17 cellular contexts compared by ENCODE assay signal in the genomic region with DNA sequence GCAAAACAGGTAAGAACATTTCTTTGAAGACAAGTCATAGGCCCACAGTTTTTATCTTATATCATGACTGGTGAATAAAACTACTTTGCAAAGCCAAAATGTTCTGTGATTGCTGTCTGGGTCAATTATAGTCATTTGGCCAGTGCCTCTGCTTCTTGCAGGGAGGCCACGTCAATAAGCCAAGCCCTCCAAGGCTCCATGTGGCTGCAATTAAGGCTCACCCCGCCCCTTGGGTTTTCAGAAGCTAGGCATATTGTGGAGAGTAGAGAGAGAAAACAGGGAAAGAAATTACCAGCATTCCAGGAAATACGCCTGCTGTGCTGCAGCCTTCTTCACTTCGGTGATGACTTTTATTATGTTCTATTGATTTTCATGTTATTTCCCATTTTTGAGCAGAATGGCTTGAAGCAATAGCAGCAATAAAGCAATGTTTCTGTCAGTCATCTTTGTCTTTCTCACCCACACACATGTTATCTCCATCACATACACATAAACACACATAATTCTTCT.
DNase-seq lines count a peak whose midpoint lies in the region; ATAC-seq and TF ChIP-seq lines count a peak whose summit lies in the region.
"Had no signal": no experiment of that assay in that cellular context is flagged by ENCODE, and none has a peak within 500 bp of the region (broad histone marks: within the 10 kb centered on the region; RNA-seq: fewer than 3 reads in every experiment).

No MANE protein-coding gene starts in this region.

- H3K36me3 Mint-ChIP-seq in nephron progenitor cell (ENCODE audit: low read depth), result no peaks in the 10 kb centered on the region
- H3K36me3 Mint-ChIP-seq in T-helper 17 cell (ENCODE audit: low read depth), result no peaks in the 10 kb centered on the region
- H3K36me3 Mint-ChIP-seq in natural killer cell, result no peaks in the 10 kb centered on the region

- in situ Hi-C loops in ACHN (cut with HindIII; ENCODE audit: low pct_ligation_motif_present, low pct_unique_long_range_greater_than_20kb, low sequenced_read_pairs), result no loop called here

- DNase-seq in DMS 273 (lab: John Stamatoyannopoulos, UW; ENCODE audit: unreplicated experiment), result peak; percentile 10
- DNase-seq in DMS 273 treated with DMSO at 0.1 percent for 48 hours (lab: John Stamatoyannopoulos, UW), result no peak
- peak; percentile 7 for DNase-seq in cerebellum (ENCODE audit: low spot score)
- peak; percentile 10 for DNase-seq in nephron progenitor cell
- no peak for DNase-seq in T-helper 17 cell
- no peak for DNase-seq in natural killer cell
- DNase-seq in ACHN, result no peak
- no peak for DNase-seq in activated gamma-delta T cell (lab: John Stamatoyannopoulos, UW)
- DNase-seq: DMS53, GOT3, MV-4-11, NCI-H1436 treated with DMSO at 0.1 percent for 48 hours, NCI-H446, NCI-H774, Right ventricle myocardium superior had no signal

- no peak overlapping the region for H3K4me3 Mint-ChIP-seq in nephron progenitor cell
- H3K4me3 Mint-ChIP-seq in T-helper 17 cell, result no peak overlapping the region
- no peak overlapping the region for H3K4me3 Mint-ChIP-seq in natural killer cell

- no peak for ATAC-seq in T-helper 17 cell
- ATAC-seq in natural killer cell, result no peak
- ATAC-seq: GM12878, Panc1 had no signal

- H3K4me1 Mint-ChIP-seq in nephron progenitor cell, result peaks cover 27% of the 10 kb centered on the region
- H3K4me1 Mint-ChIP-seq in T-helper 17 cell, result no peaks in the 10 kb centered on the region
- H3K4me1 Mint-ChIP-seq in natural killer cell, result no peaks in the 10 kb centered on the region

- H3K9me3 Mint-ChIP-seq in nephron progenitor cell (no peaks in the 10 kb centered on the region), natural killer cell (peaks cover 5 to 13% of the 10 kb centered on the region in 2 donors)

- TF ChIP-seq CTCF in nephron progenitor cell (IDR thresholded peaks at IDR 0.05), result no peak
- no peak for TF ChIP-seq CTCF in natural killer cell (IDR thresholded peaks at IDR 0.05)

- no peaks in the 10 kb centered on the region for H3K9me3 ChIP-seq in T-helper 17 cell (ENCODE audit: control insufficient read depth, low read length, poor library complexity, severe bottlenecking)

- no peak overlapping the region for H3K27ac Mint-ChIP-seq in nephron progenitor cell
- no peak overlapping the region for H3K27ac Mint-ChIP-seq in T-helper 17 cell
- H3K27ac Mint-ChIP-seq in natural killer cell, result no peak overlapping the region

- H3K27me3 Mint-ChIP-seq in nephron progenitor cell (ENCODE audit: low read depth, poor library complexity) (no peaks in the 10 kb centered on the region), T-helper 17 cell (no peaks in the 10 kb centered on the region), natural killer cell (ENCODE audit: low read depth in 2 of 2) (no peaks in the 10 kb centered on the region)

- intact Hi-C loops in natural killer cell (cut with micrococcal nuclease), result no loop called here

Comparison
In these comparisons a context has a peak if more than half of its experiments do, and no peak if none do; other contexts are left out.
1. DNase-seq: peak in DMS 273 (single experiment), cerebellum (single experiment) and nephron progenitor cell (single experiment); none in DMS 273 treated with DMSO at 0.1 percent for 48 hours (single experiment), T-helper 17 cell (0 of 3), natural killer cell (single experiment), ACHN (single experiment) and activated gamma-delta T cell (single experiment).